ENCODE assay signal across 8 cellular contexts in genomic region chr10:35379226-35380137, GRCh38. TPM values are rescaled to one million over a fixed set of nuclear protein-coding genes. Genes with fewer than 3 reads are reported as not detected.
DNase-seq lines count a peak whose midpoint lies in the region; ATAC-seq and TF ChIP-seq lines count a peak whose summit lies in the region.

No MANE protein-coding gene starts in this region.

- intact Hi-C loops in ovary (cut with DNase I), result no loop called here

- ATAC-seq in GM19023 (IDR thresholded peaks at IDR 0.05; ENCODE audit: unreplicated experiment) (peak; percentile 79), HG03108 (IDR thresholded peaks at IDR 0.05; ENCODE audit: unreplicated experiment) (peak; percentile 83)
- no peak for ATAC-seq in activated T-helper 17 cell treated with anti-CD3 and anti-CD28 coated beads, Interleukin-2, amount 50 U/mL, for 72 hours (replicated peaks)

- H3K4me3 Mint-ChIP-seq in activated T-helper 17 cell treated with anti-CD3 and anti-CD28 coated beads, Interleukin-2, amount 50 U/mL, for 72 hours, result peak overlapping the region; percentile 41

- H3K9me3 ChIP-seq in iPS-15b (ENCODE audit: control insufficient read depth, insufficient read depth, low read length) (no peaks in the 10 kb centered on the region), stomach smooth muscle (ENCODE audit: control insufficient read depth in 2 of 2, low read length in 2 of 2) (no peaks in the 10 kb centered on the region), ovary (no peaks in the 10 kb centered on the region)

- TF ChIP-seq EP300 in ovary (IDR thresholded peaks at IDR 0.05), result no peak

- no peaks in the 10 kb centered on the region for H3K9me3 Mint-ChIP-seq in activated T-helper 17 cell treated with anti-CD3 and anti-CD28 coated beads, Interleukin-2, amount 50 U/mL, for 72 hours

- no peaks in the 10 kb centered on the region for H3K27me3 Mint-ChIP-seq in activated T-helper 17 cell treated with anti-CD3 and anti-CD28 coated beads, Interleukin-2, amount 50 U/mL, for 72 hours

- no peak for TF ChIP-seq POLR2A in ovary (IDR thresholded peaks at IDR 0.05)

- TF ChIP-seq CTCF in ovary (IDR thresholded peaks at IDR 0.05), result no peak

- H3K9ac ChIP-seq in iPS-15b (ENCODE audit: low read depth, low read length) (peak overlapping the region; percentile 17), stomach smooth muscle (ENCODE audit: low read length in 2 of 2) (no peak overlapping the region)

- peak overlapping the region; percentile 65 for H3K27ac Mint-ChIP-seq in activated T-helper 17 cell treated with anti-CD3 and anti-CD28 coated beads, Interleukin-2, amount 50 U/mL, for 72 hours

- no peaks in the 10 kb centered on the region for H3K36me3 Mint-ChIP-seq in activated T-helper 17 cell treated with anti-CD3 and anti-CD28 coated beads, Interleukin-2, amount 50 U/mL, for 72 hours (ENCODE audit: low read depth)

- H3K27me3 ChIP-seq in iPS-15b (ENCODE audit: control insufficient read depth, insufficient read depth, low read length) (no peaks in the 10 kb centered on the region), stomach smooth muscle (ENCODE audit: control insufficient read depth in 1 of 2, insufficient read depth in 2 of 2, low read length in 2 of 2) (no peaks in the 10 kb centered on the region), ovary (no peaks in the 10 kb centered on the region)

- H3K4me1 ChIP-seq in iPS-15b (ENCODE audit: control insufficient read depth, insufficient read depth, low read length) (peaks cover 8% of the 10 kb centered on the region), stomach smooth muscle (ENCODE audit: control insufficient read depth, insufficient read depth, low read length) (peaks cover 21% of the 10 kb centered on the region), ovary (ENCODE audit: insufficient read depth) (peaks cover 6% of the 10 kb centered on the region)

- DNase-seq in AG08396 (ENCODE audit: low spot score) (peak; percentile 34), ovary (no peak)
- no peak for DNase-seq in stimulated activated CD4-positive, alpha-beta T cell treated with anti-CD3 and anti-CD28 coated beads, Interleukin-12 subunit alpha, Interleukin-12 subunit beta, amount 100 ng/mL, for 4 hours

- H3K4me1 Mint-ChIP-seq in activated T-helper 17 cell treated with anti-CD3 and anti-CD28 coated beads, Interleukin-2, amount 50 U/mL, for 72 hours, result peaks cover 44% of the 10 kb centered on the region

- H3K4me3 ChIP-seq in iPS-15b (ENCODE audit: low read depth, low read length) (no peak overlapping the region), stomach smooth muscle (ENCODE audit: low read length in 2 of 2) (no peak overlapping the region), ovary (no peak overlapping the region)

- WGBS in ovary, 3 donors, result 61 to 74% (median 70%) methylated on average over 11 of the region's 11 CpGs

- H3K27ac ChIP-seq in stomach smooth muscle (ENCODE audit: low read length) (peak overlapping the region; percentile 53), ovary (no peak overlapping the region)

- H3K36me3 ChIP-seq in iPS-15b (ENCODE audit: control insufficient read depth, insufficient read depth, low read length) (no peaks in the 10 kb centered on the region), stomach smooth muscle (ENCODE audit: control insufficient read depth in 2 of 2, insufficient read depth in 2 of 2, low read length in 2 of 2) (no peaks in the 10 kb centered on the region), ovary (no peaks in the 10 kb centered on the region)

RNA-seq across cellular contexts. Expression of gene CCNY, which starts 43.2 kb away (rescaled TPM):
- 10 to 100 TPM; 29.4 to 42.3 TPM for total RNA-seq in activated T-helper 17 cell treated with anti-CD3 and anti-CD28 coated beads, Interleukin-2, amount 50 U/mL, for 72 hours
- total RNA-seq in ovary, result 10 to 100 TPM; 28.3 to 81.3 (median 60.9) TPM
- 10 to 100 TPM; 29.5 to 87.0 TPM for polyA plus RNA-seq in ovary
